Comparison of ENCODE assay signal across 1 cellular context in the genomic region with DNA sequence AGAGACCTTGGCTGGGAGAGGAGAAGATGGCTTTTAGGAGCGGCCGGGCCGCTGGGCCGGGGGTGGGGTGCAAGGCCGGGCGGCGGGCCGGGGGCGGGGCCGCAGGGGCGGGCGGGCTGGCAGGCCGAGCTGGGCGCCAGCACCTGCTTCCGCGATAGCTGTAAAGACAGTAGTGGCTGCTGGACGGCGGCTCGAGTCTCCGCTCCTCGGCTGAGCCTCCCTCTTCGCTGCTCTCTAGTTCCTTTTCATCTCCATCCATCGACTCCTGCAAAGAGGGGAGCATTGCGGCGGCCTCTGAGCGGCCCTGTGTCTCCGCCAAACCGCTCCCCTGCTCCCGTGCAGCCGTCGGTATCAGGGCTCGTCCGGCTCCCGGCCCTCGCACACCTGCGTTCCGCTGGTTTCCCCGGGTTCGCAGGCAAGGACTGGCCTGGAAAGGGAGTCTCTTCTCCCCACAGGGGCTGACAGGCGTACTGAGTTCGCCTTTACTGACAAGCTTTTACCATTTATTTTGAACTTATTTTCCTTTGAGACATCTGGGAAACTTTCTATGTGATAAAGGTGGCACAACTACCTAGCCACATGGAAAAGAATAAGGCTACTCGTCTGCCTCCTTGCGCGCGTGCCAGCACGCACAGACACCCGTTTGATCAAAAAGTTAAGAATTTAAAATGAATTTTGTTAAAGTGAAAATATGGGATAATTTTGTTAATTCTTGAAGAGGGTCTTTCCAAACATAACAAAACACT.
A peak's percentile ranks its signal among the peaks of the same experiment; 100 is the strongest.
TF ChIP-seq lines count a peak whose summit lies in the region.

A gene with protein sequence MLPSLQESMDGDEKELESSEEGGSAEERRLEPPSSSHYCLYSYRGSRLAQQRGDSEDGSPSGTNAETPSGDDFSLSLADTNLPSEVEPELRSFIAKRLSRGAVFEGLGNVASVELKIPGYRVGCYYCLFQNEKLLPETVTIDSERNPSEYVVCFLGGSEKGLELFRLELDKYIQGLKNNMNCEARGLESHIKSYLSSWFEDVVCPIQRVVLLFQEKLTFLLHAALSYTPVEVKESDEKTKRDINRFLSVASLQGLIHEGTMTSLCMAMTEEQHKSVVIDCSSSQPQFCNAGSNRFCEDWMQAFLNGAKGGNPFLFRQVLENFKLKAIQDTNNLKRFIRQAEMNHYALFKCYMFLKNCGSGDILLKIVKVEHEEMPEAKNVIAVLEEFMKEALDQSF (minus strand): TSS at position 317 of the 746 bp plus-strand sequence. CDS start 34 bp downstream, at position 283.

TF ChIP-seq in HEK293, 187 proteins besides CTCF, POLR2A, EP300 and RAD21 (continued from another document and continues in another):
- peak; percentile 87 for TF ChIP-seq YY1 (tag by site-specific recombination; IDR thresholded peaks at IDR 0.05)
- TF ChIP-seq ZNF302 (tag by site-specific recombination; IDR thresholded peaks at IDR 0.05; ENCODE audit: low read depth): no peak
- TF ChIP-seq, protein P1, sequence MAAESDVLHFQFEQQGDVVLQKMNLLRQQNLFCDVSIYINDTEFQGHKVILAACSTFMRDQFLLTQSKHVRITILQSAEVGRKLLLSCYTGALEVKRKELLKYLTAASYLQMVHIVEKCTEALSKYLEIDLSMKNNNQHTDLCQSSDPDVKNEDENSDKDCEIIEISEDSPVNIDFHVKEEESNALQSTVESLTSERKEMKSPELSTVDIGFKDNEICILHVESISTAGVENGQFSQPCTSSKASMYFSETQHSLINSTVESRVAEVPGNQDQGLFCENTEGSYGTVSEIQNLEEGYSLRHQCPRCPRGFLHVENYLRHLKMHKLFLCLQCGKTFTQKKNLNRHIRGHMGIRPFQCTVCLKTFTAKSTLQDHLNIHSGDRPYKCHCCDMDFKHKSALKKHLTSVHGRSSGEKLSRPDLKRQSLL (tag by site-specific recombination; IDR thresholded peaks at IDR 0.05): peak; percentile 70; the same call in 1 of the 2 replicates
- TF ChIP-seq, protein P2, sequence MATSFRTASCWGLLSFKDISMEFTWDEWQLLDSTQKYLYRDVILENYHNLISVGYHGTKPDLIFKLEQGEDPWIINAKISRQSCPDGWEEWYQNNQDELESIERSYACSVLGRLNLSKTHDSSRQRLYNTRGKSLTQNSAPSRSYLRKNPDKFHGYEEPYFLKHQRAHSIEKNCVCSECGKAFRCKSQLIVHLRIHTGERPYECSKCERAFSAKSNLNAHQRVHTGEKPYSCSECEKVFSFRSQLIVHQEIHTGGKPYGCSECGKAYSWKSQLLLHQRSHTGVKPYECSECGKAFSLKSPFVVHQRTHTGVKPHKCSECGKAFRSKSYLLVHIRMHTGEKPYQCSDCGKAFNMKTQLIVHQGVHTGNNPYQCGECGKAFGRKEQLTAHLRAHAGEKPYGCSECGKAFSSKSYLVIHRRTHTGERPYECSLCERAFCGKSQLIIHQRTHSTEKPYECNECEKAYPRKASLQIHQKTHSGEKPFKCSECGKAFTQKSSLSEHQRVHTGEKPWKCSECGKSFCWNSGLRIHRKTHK (tag by site-specific recombination; IDR thresholded peaks at IDR 0.05): no peak
- TF ChIP-seq WT1 (tag by site-specific recombination; IDR thresholded peaks at IDR 0.05): no peak
- TF ChIP-seq SP2 (tag by site-specific recombination; IDR thresholded peaks at IDR 0.05): peak; percentile 70
- TF ChIP-seq ZNF335 (tag by site-specific recombination; conservative IDR thresholded peaks at IDR 0.05): peak; percentile 83
- TF ChIP-seq SCRT1 (tag by site-specific recombination; IDR thresholded peaks at IDR 0.05; ENCODE audit: borderline replicate concordance): 0 out of 2 replicates have a peak, but pooled peaks have one; percentile 21
- TF ChIP-seq ZFP37 (tag by site-specific recombination; IDR thresholded peaks at IDR 0.05): peak; percentile 92; the same call in 1 of the 2 replicates
- no peak for TF ChIP-seq ZNF112 (tag by site-specific recombination; IDR thresholded peaks at IDR 0.05)
- no peak for TF ChIP-seq ZNF211 (tag by site-specific recombination; IDR thresholded peaks at IDR 0.05; ENCODE audit: low read depth)
- peak; percentile 52; the same call in 1 of the 2 replicates for TF ChIP-seq PRDM1 (tag by site-specific recombination; IDR thresholded peaks at IDR 0.05)
- no peak for TF ChIP-seq ZNF274 (IDR thresholded peaks at IDR 0.05; ENCODE audit: low read length)
- no peak for TF ChIP-seq ZNF274 (tag by site-specific recombination; IDR thresholded peaks at IDR 0.05; ENCODE audit: borderline replicate concordance)
- TF ChIP-seq, protein P3, sequence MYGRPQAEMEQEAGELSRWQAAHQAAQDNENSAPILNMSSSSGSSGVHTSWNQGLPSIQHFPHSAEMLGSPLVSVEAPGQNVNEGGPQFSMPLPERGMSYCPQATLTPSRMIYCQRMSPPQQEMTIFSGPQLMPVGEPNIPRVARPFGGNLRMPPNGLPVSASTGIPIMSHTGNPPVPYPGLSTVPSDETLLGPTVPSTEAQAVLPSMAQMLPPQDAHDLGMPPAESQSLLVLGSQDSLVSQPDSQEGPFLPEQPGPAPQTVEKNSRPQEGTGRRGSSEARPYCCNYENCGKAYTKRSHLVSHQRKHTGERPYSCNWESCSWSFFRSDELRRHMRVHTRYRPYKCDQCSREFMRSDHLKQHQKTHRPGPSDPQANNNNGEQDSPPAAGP (tag by site-specific recombination; IDR thresholded peaks at IDR 0.05): peak; percentile 99
- TF ChIP-seq ZFP69B (tag by site-specific recombination; IDR thresholded peaks at IDR 0.05): peak; percentile 91
- TF ChIP-seq, protein P4, sequence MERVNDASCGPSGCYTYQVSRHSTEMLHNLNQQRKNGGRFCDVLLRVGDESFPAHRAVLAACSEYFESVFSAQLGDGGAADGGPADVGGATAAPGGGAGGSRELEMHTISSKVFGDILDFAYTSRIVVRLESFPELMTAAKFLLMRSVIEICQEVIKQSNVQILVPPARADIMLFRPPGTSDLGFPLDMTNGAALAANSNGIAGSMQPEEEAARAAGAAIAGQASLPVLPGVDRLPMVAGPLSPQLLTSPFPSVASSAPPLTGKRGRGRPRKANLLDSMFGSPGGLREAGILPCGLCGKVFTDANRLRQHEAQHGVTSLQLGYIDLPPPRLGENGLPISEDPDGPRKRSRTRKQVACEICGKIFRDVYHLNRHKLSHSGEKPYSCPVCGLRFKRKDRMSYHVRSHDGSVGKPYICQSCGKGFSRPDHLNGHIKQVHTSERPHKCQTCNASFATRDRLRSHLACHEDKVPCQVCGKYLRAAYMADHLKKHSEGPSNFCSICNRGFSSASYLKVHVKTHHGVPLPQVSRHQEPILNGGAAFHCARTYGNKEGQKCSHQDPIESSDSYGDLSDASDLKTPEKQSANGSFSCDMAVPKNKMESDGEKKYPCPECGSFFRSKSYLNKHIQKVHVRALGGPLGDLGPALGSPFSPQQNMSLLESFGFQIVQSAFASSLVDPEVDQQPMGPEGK (tag by site-specific recombination; IDR thresholded peaks at IDR 0.05): peak; percentile 62; the same call in 1 of the 2 replicates
- peak; percentile 70; the same call in 1 of the 2 replicates for TF ChIP-seq BCL11B (tag by site-specific recombination; IDR thresholded peaks at IDR 0.05; ENCODE audit: low read depth)
- no peak for TF ChIP-seq MEIS1 (CRISPR knock-in tag; IDR thresholded peaks at IDR 0.05; ENCODE audit: borderline replicate concordance)
- peak; percentile 77 for TF ChIP-seq MYNN (tag by site-specific recombination; IDR thresholded peaks at IDR 0.05; ENCODE audit: borderline replicate concordance)
- peak; percentile 100 for TF ChIP-seq KLF16 (tag by site-specific recombination; IDR thresholded peaks at IDR 0.05)
- peak; percentile 99 for TF ChIP-seq KLF8 (tag by site-specific recombination; IDR thresholded peaks at IDR 0.05)
- TF ChIP-seq GLI2 (tag by site-specific recombination; IDR thresholded peaks at IDR 0.05; ENCODE audit: borderline replicate concordance, low read depth): no peak
- peak; percentile 92; the same call in 1 of the 2 replicates for TF ChIP-seq ZNF777 (tag by site-specific recombination; IDR thresholded peaks at IDR 0.05; ENCODE audit: borderline replicate concordance)
- TF ChIP-seq, protein P5, sequence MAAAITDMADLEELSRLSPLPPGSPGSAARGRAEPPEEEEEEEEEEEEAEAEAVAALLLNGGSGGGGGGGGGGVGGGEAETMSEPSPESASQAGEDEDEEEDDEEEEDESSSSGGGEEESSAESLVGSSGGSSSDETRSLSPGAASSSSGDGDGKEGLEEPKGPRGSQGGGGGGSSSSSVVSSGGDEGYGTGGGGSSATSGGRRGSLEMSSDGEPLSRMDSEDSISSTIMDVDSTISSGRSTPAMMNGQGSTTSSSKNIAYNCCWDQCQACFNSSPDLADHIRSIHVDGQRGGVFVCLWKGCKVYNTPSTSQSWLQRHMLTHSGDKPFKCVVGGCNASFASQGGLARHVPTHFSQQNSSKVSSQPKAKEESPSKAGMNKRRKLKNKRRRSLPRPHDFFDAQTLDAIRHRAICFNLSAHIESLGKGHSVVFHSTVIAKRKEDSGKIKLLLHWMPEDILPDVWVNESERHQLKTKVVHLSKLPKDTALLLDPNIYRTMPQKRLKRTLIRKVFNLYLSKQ (tag by site-specific recombination; IDR thresholded peaks at IDR 0.05; ENCODE audit: borderline replicate concordance): 0 out of 2 replicates have a peak, but pooled peaks have one; percentile 78
- TF ChIP-seq, protein P6, sequence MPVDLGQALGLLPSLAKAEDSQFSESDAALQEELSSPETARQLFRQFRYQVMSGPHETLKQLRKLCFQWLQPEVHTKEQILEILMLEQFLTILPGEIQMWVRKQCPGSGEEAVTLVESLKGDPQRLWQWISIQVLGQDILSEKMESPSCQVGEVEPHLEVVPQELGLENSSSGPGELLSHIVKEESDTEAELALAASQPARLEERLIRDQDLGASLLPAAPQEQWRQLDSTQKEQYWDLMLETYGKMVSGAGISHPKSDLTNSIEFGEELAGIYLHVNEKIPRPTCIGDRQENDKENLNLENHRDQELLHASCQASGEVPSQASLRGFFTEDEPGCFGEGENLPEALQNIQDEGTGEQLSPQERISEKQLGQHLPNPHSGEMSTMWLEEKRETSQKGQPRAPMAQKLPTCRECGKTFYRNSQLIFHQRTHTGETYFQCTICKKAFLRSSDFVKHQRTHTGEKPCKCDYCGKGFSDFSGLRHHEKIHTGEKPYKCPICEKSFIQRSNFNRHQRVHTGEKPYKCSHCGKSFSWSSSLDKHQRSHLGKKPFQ (tag by site-specific recombination; IDR thresholded peaks at IDR 0.05): 0 out of 2 replicates have a peak, but pooled peaks have one; percentile 33
- TF ChIP-seq ZSCAN23 (tag by site-specific recombination; IDR thresholded peaks at IDR 0.05): peak; percentile 95
- no peak for TF ChIP-seq ZNF175 (tag by site-specific recombination; IDR thresholded peaks at IDR 0.05)
- peak; percentile 83 for TF ChIP-seq IKZF3 (tag by site-specific recombination; IDR thresholded peaks at IDR 0.05)
- TF ChIP-seq ZNF501 (tag by site-specific recombination; IDR thresholded peaks at IDR 0.05): peak; percentile 98
- TF ChIP-seq ZNF843 (tag by site-specific recombination; IDR thresholded peaks at IDR 0.05): peak; percentile 37; the same call in 1 of the 2 replicates
- TF ChIP-seq BCL11A (tag by site-specific recombination; IDR thresholded peaks at IDR 0.05; ENCODE audit: low read depth): no peak
- no peak for TF ChIP-seq ZNF670 (tag by site-specific recombination; IDR thresholded peaks at IDR 0.05; ENCODE audit: low read depth)
- TF ChIP-seq ZNF677 (tag by site-specific recombination; IDR thresholded peaks at IDR 0.05): 0 out of 2 replicates have a peak, but pooled peaks have one; percentile 4
- peak; percentile 78 for TF ChIP-seq ZEB2 (tag by site-specific recombination; IDR thresholded peaks at IDR 0.05)
- no peak for TF ChIP-seq ZNF423 (tag by site-specific recombination; IDR thresholded peaks at IDR 0.05)
- no peak for TF ChIP-seq ZNF140 (tag by site-specific recombination; IDR thresholded peaks at IDR 0.05)
- peak; percentile 47; the same call in 1 of the 2 replicates for TF ChIP-seq TRIM28 (IDR thresholded peaks at IDR 0.05; ENCODE audit: borderline replicate concordance, low read length)
- TF ChIP-seq ZNF23 (tag by site-specific recombination; IDR thresholded peaks at IDR 0.05; ENCODE audit: borderline replicate concordance): 0 out of 2 replicates have a peak, but pooled peaks have one; percentile 53
- 0 out of 2 replicates have a peak, but pooled peaks have one; percentile 12 for TF ChIP-seq ZNF16 (tag by site-specific recombination; IDR thresholded peaks at IDR 0.05; ENCODE audit: low read depth)
- peak; percentile 66; the same call in 1 of the 2 replicates for TF ChIP-seq ZNF394 (tag by site-specific recombination; IDR thresholded peaks at IDR 0.05; ENCODE audit: borderline replicate concordance)
- TF ChIP-seq REPIN1 (tag by site-specific recombination; IDR thresholded peaks at IDR 0.05; ENCODE audit: low read depth): peak; percentile 99
- TF ChIP-seq MZF1 (tag by site-specific recombination; IDR thresholded peaks at IDR 0.05; ENCODE audit: borderline replicate concordance): peak; percentile 60; the same call in 1 of the 2 replicates
- TF ChIP-seq, protein P7, sequence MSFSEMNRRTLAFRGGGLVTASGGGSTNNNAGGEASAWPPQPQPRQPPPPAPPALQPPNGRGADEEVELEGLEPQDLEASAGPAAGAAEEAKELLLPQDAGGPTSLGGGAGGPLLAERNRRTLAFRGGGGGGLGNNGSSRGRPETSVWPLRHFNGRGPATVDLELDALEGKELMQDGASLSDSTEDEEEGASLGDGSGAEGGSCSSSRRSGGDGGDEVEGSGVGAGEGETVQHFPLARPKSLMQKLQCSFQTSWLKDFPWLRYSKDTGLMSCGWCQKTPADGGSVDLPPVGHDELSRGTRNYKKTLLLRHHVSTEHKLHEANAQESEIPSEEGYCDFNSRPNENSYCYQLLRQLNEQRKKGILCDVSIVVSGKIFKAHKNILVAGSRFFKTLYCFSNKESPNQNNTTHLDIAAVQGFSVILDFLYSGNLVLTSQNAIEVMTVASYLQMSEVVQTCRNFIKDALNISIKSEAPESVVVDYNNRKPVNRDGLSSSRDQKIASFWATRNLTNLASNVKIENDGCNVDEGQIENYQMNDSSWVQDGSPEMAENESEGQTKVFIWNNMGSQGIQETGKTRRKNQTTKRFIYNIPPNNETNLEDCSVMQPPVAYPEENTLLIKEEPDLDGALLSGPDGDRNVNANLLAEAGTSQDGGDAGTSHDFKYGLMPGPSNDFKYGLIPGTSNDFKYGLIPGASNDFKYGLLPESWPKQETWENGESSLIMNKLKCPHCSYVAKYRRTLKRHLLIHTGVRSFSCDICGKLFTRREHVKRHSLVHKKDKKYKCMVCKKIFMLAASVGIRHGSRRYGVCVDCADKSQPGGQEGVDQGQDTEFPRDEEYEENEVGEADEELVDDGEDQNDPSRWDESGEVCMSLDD (tag by site-specific recombination; IDR thresholded peaks at IDR 0.05): peak; percentile 89
- peak; percentile 90 for TF ChIP-seq ZNF785 (tag by site-specific recombination; IDR thresholded peaks at IDR 0.05)
- TF ChIP-seq ZNF311 (tag by site-specific recombination; IDR thresholded peaks at IDR 0.05; ENCODE audit: borderline replicate concordance): no peak
- peak; percentile 94 for TF ChIP-seq SP7 (tag by site-specific recombination; IDR thresholded peaks at IDR 0.05)
- TF ChIP-seq HOXC10 (CRISPR knock-in tag; IDR thresholded peaks at IDR 0.05): no peak
- peak; percentile 41 for TF ChIP-seq ZNF341 (tag by site-specific recombination; IDR thresholded peaks at IDR 0.05; ENCODE audit: low read depth)
- TF ChIP-seq ZNF157 (tag by site-specific recombination; IDR thresholded peaks at IDR 0.05): no peak
- TF ChIP-seq ZNF596 (tag by site-specific recombination; IDR thresholded peaks at IDR 0.05): no peak
- TF ChIP-seq ZNF24 (tag by site-specific recombination; IDR thresholded peaks at IDR 0.05): peak; percentile 89
